ENCODE assay signal across 1 cellular context in the genomic region with DNA sequence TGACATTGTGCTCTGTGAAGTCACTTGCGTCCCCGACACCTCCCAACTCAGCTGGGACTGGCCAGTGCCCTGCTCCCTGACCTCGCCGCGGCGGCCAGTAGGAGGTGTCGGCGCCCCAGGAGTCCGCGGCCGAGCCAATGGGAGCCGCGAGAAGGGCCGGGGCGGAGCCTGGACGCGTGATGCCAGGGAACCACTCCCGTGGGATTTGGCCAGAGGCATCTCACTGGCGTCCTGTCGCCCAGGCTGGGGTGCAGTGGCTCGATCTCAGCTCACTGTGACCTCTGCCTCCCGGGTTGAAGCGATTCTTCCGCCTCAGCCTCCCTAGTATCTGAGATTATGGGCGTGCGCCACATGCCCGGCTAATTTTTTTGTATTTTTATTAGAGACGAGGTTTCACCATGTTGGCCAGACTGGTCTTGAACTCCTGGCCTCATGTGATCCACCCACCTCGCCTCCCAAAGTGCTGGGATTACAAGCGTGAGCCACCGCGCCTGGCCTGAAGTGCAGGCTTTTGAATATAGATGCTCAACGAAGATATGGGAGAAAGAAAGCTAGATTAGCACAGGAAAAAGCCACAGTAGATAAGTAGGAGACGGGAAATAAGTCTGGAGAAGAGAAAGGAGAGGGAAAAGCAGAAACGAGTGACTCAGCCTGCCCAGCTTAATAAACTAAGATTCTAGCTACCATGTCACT.
A peak's percentile ranks its signal among the peaks of the same experiment; 100 is the strongest.
TF ChIP-seq lines count a peak whose summit lies in the region.

No MANE protein-coding gene starts in this region.

TF ChIP-seq in HepG2, 621 proteins besides CTCF, POLR2A, EP300 and RAD21 (continued from another document and continues in another):
- TF ChIP-seq, protein P1, sequence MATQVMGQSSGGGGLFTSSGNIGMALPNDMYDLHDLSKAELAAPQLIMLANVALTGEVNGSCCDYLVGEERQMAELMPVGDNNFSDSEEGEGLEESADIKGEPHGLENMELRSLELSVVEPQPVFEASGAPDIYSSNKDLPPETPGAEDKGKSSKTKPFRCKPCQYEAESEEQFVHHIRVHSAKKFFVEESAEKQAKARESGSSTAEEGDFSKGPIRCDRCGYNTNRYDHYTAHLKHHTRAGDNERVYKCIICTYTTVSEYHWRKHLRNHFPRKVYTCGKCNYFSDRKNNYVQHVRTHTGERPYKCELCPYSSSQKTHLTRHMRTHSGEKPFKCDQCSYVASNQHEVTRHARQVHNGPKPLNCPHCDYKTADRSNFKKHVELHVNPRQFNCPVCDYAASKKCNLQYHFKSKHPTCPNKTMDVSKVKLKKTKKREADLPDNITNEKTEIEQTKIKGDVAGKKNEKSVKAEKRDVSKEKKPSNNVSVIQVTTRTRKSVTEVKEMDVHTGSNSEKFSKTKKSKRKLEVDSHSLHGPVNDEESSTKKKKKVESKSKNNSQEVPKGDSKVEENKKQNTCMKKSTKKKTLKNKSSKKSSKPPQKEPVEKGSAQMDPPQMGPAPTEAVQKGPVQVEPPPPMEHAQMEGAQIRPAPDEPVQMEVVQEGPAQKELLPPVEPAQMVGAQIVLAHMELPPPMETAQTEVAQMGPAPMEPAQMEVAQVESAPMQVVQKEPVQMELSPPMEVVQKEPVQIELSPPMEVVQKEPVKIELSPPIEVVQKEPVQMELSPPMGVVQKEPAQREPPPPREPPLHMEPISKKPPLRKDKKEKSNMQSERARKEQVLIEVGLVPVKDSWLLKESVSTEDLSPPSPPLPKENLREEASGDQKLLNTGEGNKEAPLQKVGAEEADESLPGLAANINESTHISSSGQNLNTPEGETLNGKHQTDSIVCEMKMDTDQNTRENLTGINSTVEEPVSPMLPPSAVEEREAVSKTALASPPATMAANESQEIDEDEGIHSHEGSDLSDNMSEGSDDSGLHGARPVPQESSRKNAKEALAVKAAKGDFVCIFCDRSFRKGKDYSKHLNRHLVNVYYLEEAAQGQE (IDR thresholded peaks at IDR 0.05; ENCODE audit: borderline replicate concordance in 1 of 2, low read depth in 1 of 2, low read length in 2 of 2), result no peak
- peak; percentile 22; the same call in 1 of the 2 replicates for TF ChIP-seq IRF2 (CRISPR knock-in tag; IDR thresholded peaks at IDR 0.05)
- TF ChIP-seq POGZ (CRISPR knock-in tag; IDR thresholded peaks at IDR 0.05), result peak; percentile 76
- no peak for TF ChIP-seq NR1H2 (CRISPR knock-in tag; IDR thresholded peaks at IDR 0.05; ENCODE audit: borderline replicate concordance, low read depth)
- TF ChIP-seq, protein P2, sequence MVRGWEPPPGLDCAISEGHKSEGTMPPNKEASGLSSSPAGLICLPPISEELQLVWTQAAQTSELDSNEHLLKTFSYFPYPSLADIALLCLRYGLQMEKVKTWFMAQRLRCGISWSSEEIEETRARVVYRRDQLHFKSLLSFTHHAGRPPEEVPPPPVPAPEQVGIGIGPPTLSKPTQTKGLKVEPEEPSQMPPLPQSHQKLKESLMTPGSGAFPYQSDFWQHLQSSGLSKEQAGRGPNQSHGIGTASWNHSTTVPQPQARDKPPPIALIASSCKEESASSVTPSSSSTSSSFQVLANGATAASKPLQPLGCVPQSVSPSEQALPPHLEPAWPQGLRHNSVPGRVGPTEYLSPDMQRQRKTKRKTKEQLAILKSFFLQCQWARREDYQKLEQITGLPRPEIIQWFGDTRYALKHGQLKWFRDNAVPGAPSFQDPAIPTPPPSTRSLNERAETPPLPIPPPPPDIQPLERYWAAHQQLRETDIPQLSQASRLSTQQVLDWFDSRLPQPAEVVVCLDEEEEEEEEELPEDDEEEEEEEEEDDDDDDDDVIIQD (CRISPR knock-in tag; IDR thresholded peaks at IDR 0.05; ENCODE audit: low read depth), result peak; percentile 16; the same call in 1 of the 2 replicates
- TF ChIP-seq YY1 (IDR thresholded peaks at IDR 0.05; ENCODE audit: insufficient read depth, insufficient replicate concordance, low read depth, low read length), result peak; percentile 36
- 0 out of 2 replicates have a peak, but pooled peaks have one; percentile 40 for TF ChIP-seq RFXANK (CRISPR knock-in tag; IDR thresholded peaks at IDR 0.05)
- TF ChIP-seq MTF2 (CRISPR knock-in tag; IDR thresholded peaks at IDR 0.05; ENCODE audit: borderline replicate concordance), result no peak
- no peak for TF ChIP-seq ZNF431 (CRISPR knock-in tag; IDR thresholded peaks at IDR 0.05; ENCODE audit: borderline replicate concordance, low read depth)
- TF ChIP-seq ZNF724P (CRISPR knock-in tag; IDR thresholded peaks at IDR 0.05; ENCODE audit: borderline replicate concordance), result no peak
- TF ChIP-seq CHD2 (IDR thresholded peaks at IDR 0.05; ENCODE audit: low read depth, low read length), result peak; percentile 77
- no peak for TF ChIP-seq PTBP1 (IDR thresholded peaks at IDR 0.05; ENCODE audit: low read depth, low read length, poor library complexity, severe bottlenecking)
- peak; percentile 68 for TF ChIP-seq XRCC5 (optimal IDR thresholded peaks at IDR 0.05; ENCODE audit: low read length)
- peak; percentile 78 for TF ChIP-seq PHF8 (CRISPR knock-in tag; IDR thresholded peaks at IDR 0.05)
- TF ChIP-seq ZKSCAN5 (CRISPR knock-in tag; IDR thresholded peaks at IDR 0.05), result no peak
- TF ChIP-seq, protein P3, sequence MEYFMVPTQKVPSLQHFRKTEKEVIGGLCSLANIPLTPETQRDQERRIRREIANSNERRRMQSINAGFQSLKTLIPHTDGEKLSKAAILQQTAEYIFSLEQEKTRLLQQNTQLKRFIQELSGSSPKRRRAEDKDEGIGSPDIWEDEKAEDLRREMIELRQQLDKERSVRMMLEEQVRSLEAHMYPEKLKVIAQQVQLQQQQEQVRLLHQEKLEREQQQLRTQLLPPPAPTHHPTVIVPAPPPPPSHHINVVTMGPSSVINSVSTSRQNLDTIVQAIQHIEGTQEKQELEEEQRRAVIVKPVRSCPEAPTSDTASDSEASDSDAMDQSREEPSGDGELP (IDR thresholded peaks at IDR 0.05; ENCODE audit: borderline replicate concordance, low read depth), result peak; percentile 88; the same call in 1 of the 2 replicates
- TF ChIP-seq, protein P4, sequence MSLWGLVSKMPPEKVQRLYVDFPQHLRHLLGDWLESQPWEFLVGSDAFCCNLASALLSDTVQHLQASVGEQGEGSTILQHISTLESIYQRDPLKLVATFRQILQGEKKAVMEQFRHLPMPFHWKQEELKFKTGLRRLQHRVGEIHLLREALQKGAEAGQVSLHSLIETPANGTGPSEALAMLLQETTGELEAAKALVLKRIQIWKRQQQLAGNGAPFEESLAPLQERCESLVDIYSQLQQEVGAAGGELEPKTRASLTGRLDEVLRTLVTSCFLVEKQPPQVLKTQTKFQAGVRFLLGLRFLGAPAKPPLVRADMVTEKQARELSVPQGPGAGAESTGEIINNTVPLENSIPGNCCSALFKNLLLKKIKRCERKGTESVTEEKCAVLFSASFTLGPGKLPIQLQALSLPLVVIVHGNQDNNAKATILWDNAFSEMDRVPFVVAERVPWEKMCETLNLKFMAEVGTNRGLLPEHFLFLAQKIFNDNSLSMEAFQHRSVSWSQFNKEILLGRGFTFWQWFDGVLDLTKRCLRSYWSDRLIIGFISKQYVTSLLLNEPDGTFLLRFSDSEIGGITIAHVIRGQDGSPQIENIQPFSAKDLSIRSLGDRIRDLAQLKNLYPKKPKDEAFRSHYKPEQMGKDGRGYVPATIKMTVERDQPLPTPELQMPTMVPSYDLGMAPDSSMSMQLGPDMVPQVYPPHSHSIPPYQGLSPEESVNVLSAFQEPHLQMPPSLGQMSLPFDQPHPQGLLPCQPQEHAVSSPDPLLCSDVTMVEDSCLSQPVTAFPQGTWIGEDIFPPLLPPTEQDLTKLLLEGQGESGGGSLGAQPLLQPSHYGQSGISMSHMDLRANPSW (CRISPR knock-in tag; IDR thresholded peaks at IDR 0.05; ENCODE audit: borderline replicate concordance), result no peak
- peak; percentile 65; the same call in 1 of the 2 replicates for TF ChIP-seq SP4 (CRISPR knock-in tag; IDR thresholded peaks at IDR 0.05)
- TF ChIP-seq ZNF430 (CRISPR knock-in tag; IDR thresholded peaks at IDR 0.05), result no peak
- peak; percentile 75; the same call in 1 of the 2 replicates for TF ChIP-seq TAF1 (CRISPR knock-in tag; IDR thresholded peaks at IDR 0.05)
- TF ChIP-seq ZSCAN9 (CRISPR knock-in tag; IDR thresholded peaks at IDR 0.05; ENCODE audit: borderline replicate concordance), result no peak
- no peak; the same call in 1 of the 2 replicates for TF ChIP-seq SNAPC2 (CRISPR knock-in tag; IDR thresholded peaks at IDR 0.05)
- TF ChIP-seq, protein P5, sequence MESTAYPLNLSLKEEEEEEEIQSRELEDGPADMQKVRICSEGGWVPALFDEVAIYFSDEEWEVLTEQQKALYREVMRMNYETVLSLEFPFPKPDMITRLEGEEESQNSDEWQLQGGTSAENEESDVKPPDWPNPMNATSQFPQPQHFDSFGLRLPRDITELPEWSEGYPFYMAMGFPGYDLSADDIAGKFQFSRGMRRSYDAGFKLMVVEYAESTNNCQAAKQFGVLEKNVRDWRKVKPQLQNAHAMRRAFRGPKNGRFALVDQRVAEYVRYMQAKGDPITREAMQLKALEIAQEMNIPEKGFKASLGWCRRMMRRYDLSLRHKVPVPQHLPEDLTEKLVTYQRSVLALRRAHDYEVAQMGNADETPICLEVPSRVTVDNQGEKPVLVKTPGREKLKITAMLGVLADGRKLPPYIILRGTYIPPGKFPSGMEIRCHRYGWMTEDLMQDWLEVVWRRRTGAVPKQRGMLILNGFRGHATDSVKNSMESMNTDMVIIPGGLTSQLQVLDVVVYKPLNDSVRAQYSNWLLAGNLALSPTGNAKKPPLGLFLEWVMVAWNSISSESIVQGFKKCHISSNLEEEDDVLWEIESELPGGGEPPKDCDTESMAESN (CRISPR knock-in tag; conservative IDR thresholded peaks at IDR 0.05), result no peak
- 0 out of 2 replicates have a peak, but pooled peaks have one; percentile 44 for TF ChIP-seq MEF2D (CRISPR knock-in tag; IDR thresholded peaks at IDR 0.05)
- no peak for TF ChIP-seq HOXD1 (CRISPR knock-in tag; IDR thresholded peaks at IDR 0.05)
- TF ChIP-seq, protein P6, sequence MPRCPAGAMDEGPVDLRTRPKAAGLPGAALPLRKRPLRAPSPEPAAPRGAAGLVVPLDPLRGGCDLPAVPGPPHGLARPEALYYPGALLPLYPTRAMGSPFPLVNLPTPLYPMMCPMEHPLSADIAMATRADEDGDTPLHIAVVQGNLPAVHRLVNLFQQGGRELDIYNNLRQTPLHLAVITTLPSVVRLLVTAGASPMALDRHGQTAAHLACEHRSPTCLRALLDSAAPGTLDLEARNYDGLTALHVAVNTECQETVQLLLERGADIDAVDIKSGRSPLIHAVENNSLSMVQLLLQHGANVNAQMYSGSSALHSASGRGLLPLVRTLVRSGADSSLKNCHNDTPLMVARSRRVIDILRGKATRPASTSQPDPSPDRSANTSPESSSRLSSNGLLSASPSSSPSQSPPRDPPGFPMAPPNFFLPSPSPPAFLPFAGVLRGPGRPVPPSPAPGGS (CRISPR knock-in tag; IDR thresholded peaks at IDR 0.05), result no peak
- no peak for TF ChIP-seq HNRNPUL1 (IDR thresholded peaks at IDR 0.05; ENCODE audit: low read depth, low read length)
- TF ChIP-seq RBFOX2 (IDR thresholded peaks at IDR 0.05; ENCODE audit: low read depth, low read length), result peak; percentile 85
- no peak for TF ChIP-seq ZNF83 (CRISPR knock-in tag; IDR thresholded peaks at IDR 0.05; ENCODE audit: borderline replicate concordance)
- TF ChIP-seq MATR3 (CRISPR knock-in tag; IDR thresholded peaks at IDR 0.05), result no peak
- TF ChIP-seq, protein P7, sequence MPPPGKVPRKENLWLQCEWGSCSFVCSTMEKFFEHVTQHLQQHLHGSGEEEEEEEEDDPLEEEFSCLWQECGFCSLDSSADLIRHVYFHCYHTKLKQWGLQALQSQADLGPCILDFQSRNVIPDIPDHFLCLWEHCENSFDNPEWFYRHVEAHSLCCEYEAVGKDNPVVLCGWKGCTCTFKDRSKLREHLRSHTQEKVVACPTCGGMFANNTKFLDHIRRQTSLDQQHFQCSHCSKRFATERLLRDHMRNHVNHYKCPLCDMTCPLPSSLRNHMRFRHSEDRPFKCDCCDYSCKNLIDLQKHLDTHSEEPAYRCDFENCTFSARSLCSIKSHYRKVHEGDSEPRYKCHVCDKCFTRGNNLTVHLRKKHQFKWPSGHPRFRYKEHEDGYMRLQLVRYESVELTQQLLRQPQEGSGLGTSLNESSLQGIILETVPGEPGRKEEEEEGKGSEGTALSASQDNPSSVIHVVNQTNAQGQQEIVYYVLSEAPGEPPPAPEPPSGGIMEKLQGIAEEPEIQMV (CRISPR knock-in tag; IDR thresholded peaks at IDR 0.05; ENCODE audit: low read depth), result no peak
- TF ChIP-seq KDM6A (CRISPR knock-in tag; IDR thresholded peaks at IDR 0.05; ENCODE audit: low read depth), result no peak
- TF ChIP-seq, protein P8, sequence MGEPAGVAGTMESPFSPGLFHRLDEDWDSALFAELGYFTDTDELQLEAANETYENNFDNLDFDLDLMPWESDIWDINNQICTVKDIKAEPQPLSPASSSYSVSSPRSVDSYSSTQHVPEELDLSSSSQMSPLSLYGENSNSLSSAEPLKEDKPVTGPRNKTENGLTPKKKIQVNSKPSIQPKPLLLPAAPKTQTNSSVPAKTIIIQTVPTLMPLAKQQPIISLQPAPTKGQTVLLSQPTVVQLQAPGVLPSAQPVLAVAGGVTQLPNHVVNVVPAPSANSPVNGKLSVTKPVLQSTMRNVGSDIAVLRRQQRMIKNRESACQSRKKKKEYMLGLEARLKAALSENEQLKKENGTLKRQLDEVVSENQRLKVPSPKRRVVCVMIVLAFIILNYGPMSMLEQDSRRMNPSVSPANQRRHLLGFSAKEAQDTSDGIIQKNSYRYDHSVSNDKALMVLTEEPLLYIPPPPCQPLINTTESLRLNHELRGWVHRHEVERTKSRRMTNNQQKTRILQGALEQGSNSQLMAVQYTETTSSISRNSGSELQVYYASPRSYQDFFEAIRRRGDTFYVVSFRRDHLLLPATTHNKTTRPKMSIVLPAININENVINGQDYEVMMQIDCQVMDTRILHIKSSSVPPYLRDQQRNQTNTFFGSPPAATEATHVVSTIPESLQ (CRISPR knock-in tag; conservative IDR thresholded peaks at IDR 0.05), result no peak
- no peak for TF ChIP-seq ZNF737 (CRISPR knock-in tag; IDR thresholded peaks at IDR 0.05; ENCODE audit: borderline replicate concordance)
